Comparison of ENCODE assay signal across 8 cellular contexts in genomic region chr10:73495226-73495883, GRCh38. TPM values are rescaled to one million over a fixed set of nuclear protein-coding genes. Genes with fewer than 3 reads are reported as not detected.
DNase-seq lines count a peak whose midpoint lies in the region; ATAC-seq and TF ChIP-seq lines count a peak whose summit lies in the region.

No MANE protein-coding gene starts in this region.

- H3K9me3 Mint-ChIP-seq in naive thymus-derived CD8-positive, alpha-beta T cell = no peaks in the 10 kb centered on the region
- H3K9me3 Mint-ChIP-seq in stimulated activated naive B cell treated with anti-CD40 and anti-IgM and Interleukin-4, amounts not matched to agents 10 μg/mL and 1 μg/mL and 100 μg/mL, for 72 hours = no peaks in the 10 kb centered on the region

- H3K36me3 Mint-ChIP-seq in naive thymus-derived CD8-positive, alpha-beta T cell = peaks cover 0 to 5% (median 0%) of the 10 kb centered on the region in 3 donors
- peaks cover 2 to 14% of the 10 kb centered on the region in 2 donors for H3K36me3 Mint-ChIP-seq in stimulated activated naive B cell treated with anti-CD40 and anti-IgM and Interleukin-4, amounts not matched to agents 10 μg/mL and 1 μg/mL and 100 μg/mL, for 72 hours

- H3K9me3 ChIP-seq in esophagus squamous epithelium = no peaks in the 10 kb centered on the region

- POLR2A ChIA-PET in naive thymus-derived CD8-positive, alpha-beta T cell (lab: Charles Lee) = interaction anchor here (0.7 to 2.5 kb wide), 15 partner anchors 10 to 399 kb away, joined by 3 to 27 read pairs (median 4); partner anchors contain the start of genes ANXA7 and DNAJC9

- TF ChIP-seq POLR2A in esophagus squamous epithelium (IDR thresholded peaks at IDR 0.05) = peak in 2 of 4 donors; percentile 80 to 81

- intact Hi-C loops in esophagus squamous epithelium (cut with DNase I) = no loop called here

- no peak for TF ChIP-seq CTCF in esophagus squamous epithelium (IDR thresholded peaks at IDR 0.05)

- ATAC-seq in GM21367 (IDR thresholded peaks at IDR 0.05; ENCODE audit: unreplicated experiment) = peak; percentile 91
- ATAC-seq in naive thymus-derived CD8-positive, alpha-beta T cell = peak; percentile 82 to 91
- peak; percentile 92 to 96 for ATAC-seq in stimulated activated naive B cell treated with anti-CD40 and anti-IgM and Interleukin-4, amounts not matched to agents 10 μg/mL and 1 μg/mL and 100 μg/mL, for 72 hours (replicated peaks)

- H3K4me3 ChIP-seq in esophagus squamous epithelium = peak overlapping the region; percentile 61 to 96 (median 82)

- H3K27ac Mint-ChIP-seq in naive thymus-derived CD8-positive, alpha-beta T cell = peak overlapping the region; percentile 89 to 98 (median 94)
- H3K27ac Mint-ChIP-seq in stimulated activated naive B cell treated with anti-CD40 and anti-IgM and Interleukin-4, amounts not matched to agents 10 μg/mL and 1 μg/mL and 100 μg/mL, for 72 hours = peak overlapping the region; percentile 98

- DNase-seq in D341Med (ENCODE audit: low spot score) (peak; percentile 82), HT-29 (ENCODE audit: low spot score) (peak; percentile 91), esophagus squamous epithelium (lab: John Stamatoyannopoulos, UW) (peak; percentile 62)
- DNase-seq in activated T-cell treated with anti-CD3 and anti-CD28 coated beads, Interleukin-2, amount 50 U/mL, for 48 hours = peak; percentile 90 to 94
- peak; percentile 72 to 92 (median 82) for DNase-seq in naive thymus-derived CD8-positive, alpha-beta T cell
- DNase-seq in stimulated activated naive B cell treated with anti-CD40 and anti-IgM and Interleukin-4, amounts not matched to agents 10 μg/mL and 1 μg/mL and 100 μg/mL, for 72 hours = peak; percentile 92

- H3K4me3 Mint-ChIP-seq in naive thymus-derived CD8-positive, alpha-beta T cell = peak overlapping the region; percentile 82 to 98 (median 95)
- H3K4me3 Mint-ChIP-seq in stimulated activated naive B cell treated with anti-CD40 and anti-IgM and Interleukin-4, amounts not matched to agents 10 μg/mL and 1 μg/mL and 100 μg/mL, for 72 hours = peak overlapping the region; percentile 95 to 99

- peaks cover 0 to 36% (median under 1%) of the 10 kb centered on the region in 3 donors for H3K36me3 ChIP-seq in esophagus squamous epithelium

- peaks cover 26 to 54% (median 52%) of the 10 kb centered on the region in 4 donors for H3K4me1 Mint-ChIP-seq in naive thymus-derived CD8-positive, alpha-beta T cell
- peaks cover 29 to 35% of the 10 kb centered on the region in 2 donors for H3K4me1 Mint-ChIP-seq in stimulated activated naive B cell treated with anti-CD40 and anti-IgM and Interleukin-4, amounts not matched to agents 10 μg/mL and 1 μg/mL and 100 μg/mL, for 72 hours

- H3K27ac ChIP-seq in esophagus squamous epithelium = peak overlapping the region; percentile 93 to 99 (median 97)

- 0 to 3% methylated on average over 3 of the region's 55 CpGs for WGBS in esophagus squamous epithelium, 2 donors

- H3K27me3 ChIP-seq in esophagus squamous epithelium = no peaks in the 10 kb centered on the region

- peaks cover 17 to 56% (median 19%) of the 10 kb centered on the region in 3 donors for H3K4me1 ChIP-seq in esophagus squamous epithelium

- no peaks in the 10 kb centered on the region for H3K27me3 Mint-ChIP-seq in naive thymus-derived CD8-positive, alpha-beta T cell
- H3K27me3 Mint-ChIP-seq in stimulated activated naive B cell treated with anti-CD40 and anti-IgM and Interleukin-4, amounts not matched to agents 10 μg/mL and 1 μg/mL and 100 μg/mL, for 72 hours = no peaks in the 10 kb centered on the region

TF ChIP-seq in PFSK-1, 5 proteins besides CTCF, POLR2A, EP300 and RAD21:
- TF ChIP-seq POLR2AphosphoS5 (IDR thresholded peaks at IDR 0.05; ENCODE audit: low read depth, low read length) (no peak; the same call in 1 of the 2 replicates), FOXP2 (optimal IDR thresholded peaks at IDR 0.05; ENCODE audit: borderline replicate concordance, extremely low read depth, extremely low read length, insufficient read depth) (peak; percentile 8), TAF1 (IDR thresholded peaks at IDR 0.05; ENCODE audit: borderline replicate concordance, insufficient read depth, low read length) (0 out of 2 replicates have a peak, but pooled peaks have one; percentile 2), SIN3A (IDR thresholded peaks at IDR 0.05; ENCODE audit: borderline replicate concordance, insufficient read depth, low read length) (no peak), REST (IDR thresholded peaks at IDR 0.05; ENCODE audit: insufficient read depth in 1 of 2, low read depth in 2 of 2, low read length in 2 of 2) (no peak)

RNA-seq across cellular contexts. Expression of gene PPP3CB, which starts 0.5 kb away (rescaled TPM):
- total RNA-seq in HT-29 (2014; rRNA removed; shearing (Covaris generic)) = 4.9 and 7.1 TPM in 2 replicates
- polyA plus RNA-seq in PFSK-1 (2012; ENCODE audit: insufficient read length, low read depth) = 43.5 TPM
- 10 to 100 TPM; 24.1 to 40.2 (median 30.6) TPM for total RNA-seq in esophagus squamous epithelium
- total RNA-seq in naive thymus-derived CD8-positive, alpha-beta T cell = 10 to 100 TPM; 33.9 to 35.0 TPM
- 1 to 10 TPM; 5.0 to 5.8 (median 5.8) TPM for polyA plus RNA-seq in naive thymus-derived CD8-positive, alpha-beta T cell

Comparison
In these comparisons a context has a peak if more than half of its experiments do, and no peak if none do; other contexts are left out.
1. Peak in every context shown above with its lines: DNase-seq, ATAC-seq, H3K4me3 ChIP-seq and H3K27ac ChIP-seq.